In the genomic region with DNA sequence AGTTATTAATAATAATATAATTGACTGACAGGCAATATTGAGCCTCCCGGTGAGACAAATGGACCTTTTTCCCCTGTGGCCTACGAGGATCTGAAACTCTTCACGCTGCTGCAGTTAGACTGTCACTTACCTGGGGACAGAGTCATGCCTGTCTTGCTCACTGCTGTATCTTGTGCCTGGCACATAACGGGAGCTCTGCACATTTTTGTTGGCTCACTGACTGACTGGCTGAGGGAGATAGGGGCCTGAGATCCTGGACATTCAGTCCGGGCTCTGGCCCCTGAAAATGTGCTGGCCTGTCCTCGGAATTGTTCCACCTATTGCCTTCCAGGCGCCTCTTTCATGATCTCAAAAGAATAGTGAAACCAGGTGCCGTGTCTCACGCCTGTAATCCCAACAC, we compare ENCODE assay signal across 2 cellular contexts.
TF ChIP-seq lines count a peak whose summit lies in the region.

No MANE protein-coding gene starts in this region.

TF ChIP-seq in K562, 482 proteins besides CTCF, POLR2A, EP300 and RAD21:
- TF ChIP-seq, protein P1, sequence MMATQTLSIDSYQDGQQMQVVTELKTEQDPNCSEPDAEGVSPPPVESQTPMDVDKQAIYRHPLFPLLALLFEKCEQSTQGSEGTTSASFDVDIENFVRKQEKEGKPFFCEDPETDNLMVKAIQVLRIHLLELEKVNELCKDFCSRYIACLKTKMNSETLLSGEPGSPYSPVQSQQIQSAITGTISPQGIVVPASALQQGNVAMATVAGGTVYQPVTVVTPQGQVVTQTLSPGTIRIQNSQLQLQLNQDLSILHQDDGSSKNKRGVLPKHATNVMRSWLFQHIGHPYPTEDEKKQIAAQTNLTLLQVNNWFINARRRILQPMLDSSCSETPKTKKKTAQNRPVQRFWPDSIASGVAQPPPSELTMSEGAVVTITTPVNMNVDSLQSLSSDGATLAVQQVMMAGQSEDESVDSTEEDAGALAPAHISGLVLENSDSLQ (IDR thresholded peaks at IDR 0.05), result peak; percentile 40; the same call in 1 of the 2 replicates
- TF ChIP-seq TAF15 (IDR thresholded peaks at IDR 0.05; ENCODE audit: low read depth, low read length) (no peak), SREBF2 (CRISPR knock-in tag; IDR thresholded peaks at IDR 0.05) (no peak)
TF ChIP-seq in K562: peak in this region for 1.

TF ChIP-seq in WTC11, 78 proteins besides CTCF, POLR2A, EP300 and RAD21:
- TF ChIP-seq ZNF138 (CRISPR knock-in tag; conservative IDR thresholded peaks at IDR 0.05), result no peak
- TF ChIP-seq, protein P2, sequence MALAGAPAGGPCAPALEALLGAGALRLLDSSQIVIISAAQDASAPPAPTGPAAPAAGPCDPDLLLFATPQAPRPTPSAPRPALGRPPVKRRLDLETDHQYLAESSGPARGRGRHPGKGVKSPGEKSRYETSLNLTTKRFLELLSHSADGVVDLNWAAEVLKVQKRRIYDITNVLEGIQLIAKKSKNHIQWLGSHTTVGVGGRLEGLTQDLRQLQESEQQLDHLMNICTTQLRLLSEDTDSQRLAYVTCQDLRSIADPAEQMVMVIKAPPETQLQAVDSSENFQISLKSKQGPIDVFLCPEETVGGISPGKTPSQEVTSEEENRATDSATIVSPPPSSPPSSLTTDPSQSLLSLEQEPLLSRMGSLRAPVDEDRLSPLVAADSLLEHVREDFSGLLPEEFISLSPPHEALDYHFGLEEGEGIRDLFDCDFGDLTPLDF (CRISPR knock-in tag; IDR thresholded peaks at IDR 0.05), result no peak
- TF ChIP-seq, protein P3, sequence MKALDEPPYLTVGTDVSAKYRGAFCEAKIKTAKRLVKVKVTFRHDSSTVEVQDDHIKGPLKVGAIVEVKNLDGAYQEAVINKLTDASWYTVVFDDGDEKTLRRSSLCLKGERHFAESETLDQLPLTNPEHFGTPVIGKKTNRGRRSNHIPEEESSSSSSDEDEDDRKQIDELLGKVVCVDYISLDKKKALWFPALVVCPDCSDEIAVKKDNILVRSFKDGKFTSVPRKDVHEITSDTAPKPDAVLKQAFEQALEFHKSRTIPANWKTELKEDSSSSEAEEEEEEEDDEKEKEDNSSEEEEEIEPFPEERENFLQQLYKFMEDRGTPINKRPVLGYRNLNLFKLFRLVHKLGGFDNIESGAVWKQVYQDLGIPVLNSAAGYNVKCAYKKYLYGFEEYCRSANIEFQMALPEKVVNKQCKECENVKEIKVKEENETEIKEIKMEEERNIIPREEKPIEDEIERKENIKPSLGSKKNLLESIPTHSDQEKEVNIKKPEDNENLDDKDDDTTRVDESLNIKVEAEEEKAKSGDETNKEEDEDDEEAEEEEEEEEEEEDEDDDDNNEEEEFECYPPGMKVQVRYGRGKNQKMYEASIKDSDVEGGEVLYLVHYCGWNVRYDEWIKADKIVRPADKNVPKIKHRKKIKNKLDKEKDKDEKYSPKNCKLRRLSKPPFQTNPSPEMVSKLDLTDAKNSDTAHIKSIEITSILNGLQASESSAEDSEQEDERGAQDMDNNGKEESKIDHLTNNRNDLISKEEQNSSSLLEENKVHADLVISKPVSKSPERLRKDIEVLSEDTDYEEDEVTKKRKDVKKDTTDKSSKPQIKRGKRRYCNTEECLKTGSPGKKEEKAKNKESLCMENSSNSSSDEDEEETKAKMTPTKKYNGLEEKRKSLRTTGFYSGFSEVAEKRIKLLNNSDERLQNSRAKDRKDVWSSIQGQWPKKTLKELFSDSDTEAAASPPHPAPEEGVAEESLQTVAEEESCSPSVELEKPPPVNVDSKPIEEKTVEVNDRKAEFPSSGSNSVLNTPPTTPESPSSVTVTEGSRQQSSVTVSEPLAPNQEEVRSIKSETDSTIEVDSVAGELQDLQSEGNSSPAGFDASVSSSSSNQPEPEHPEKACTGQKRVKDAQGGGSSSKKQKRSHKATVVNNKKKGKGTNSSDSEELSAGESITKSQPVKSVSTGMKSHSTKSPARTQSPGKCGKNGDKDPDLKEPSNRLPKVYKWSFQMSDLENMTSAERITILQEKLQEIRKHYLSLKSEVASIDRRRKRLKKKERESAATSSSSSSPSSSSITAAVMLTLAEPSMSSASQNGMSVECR (CRISPR knock-in tag; IDR thresholded peaks at IDR 0.05; ENCODE audit: borderline replicate concordance), result no peak
- no peak for TF ChIP-seq GTF2I (CRISPR knock-in tag; conservative IDR thresholded peaks at IDR 0.05)
- TF ChIP-seq ATF1 (CRISPR knock-in tag; IDR thresholded peaks at IDR 0.05), result no peak
- no peak for TF ChIP-seq ZNF423 (CRISPR knock-in tag; IDR thresholded peaks at IDR 0.05)
